ENCODE assay signal across 8 cellular contexts in genomic region chr9:74953235-74953741, GRCh38. TPM values are rescaled to one million over a fixed set of nuclear protein-coding genes. Genes with fewer than 3 reads are reported as not detected.
A peak's percentile ranks its signal among the peaks of the same experiment; 100 is the strongest.
DNase-seq lines count a peak whose midpoint lies in the region; ATAC-seq and TF ChIP-seq lines count a peak whose summit lies in the region.

No MANE protein-coding gene starts in this region.

- no peaks in the 10 kb centered on the region for H3K36me3 ChIP-seq in GM06990 (ENCODE audit: control insufficient read depth, insufficient read depth, low read length)
- H3K36me3 ChIP-seq in iPS-15b (ENCODE audit: control insufficient read depth, insufficient read depth, low read length): no peaks in the 10 kb centered on the region

- ATAC-seq in HG02884 (IDR thresholded peaks at IDR 0.05; ENCODE audit: unreplicated experiment): peak; percentile 1
- ATAC-seq in activated CD8-positive, alpha-beta T cell treated with anti-CD3 and anti-CD28 coated beads, Interleukin-2, amount 10 ng/mL, durations not matched to agents 7 days and 5 days: no peak
- no peak for ATAC-seq in stimulated activated effector memory CD8-positive, alpha-beta T cell treated with anti-CD3 and anti-CD28 coated beads, Interleukin-12 subunit alpha, Interleukin-12 subunit beta, amount 100 ng/mL, for 72 hours

- H3K4me3 ChIP-seq in GM06990 (replicated peaks; ENCODE audit: low read depth, low read length) (peak overlapping the region; percentile 99), iPS-15b (ENCODE audit: low read depth, low read length) (peak overlapping the region; percentile 72)

- no peak for DNase-seq in GM06990 (ENCODE audit: extremely low read depth, insufficient read length)
- no peak for DNase-seq in activated CD8-positive, alpha-beta T cell treated with anti-CD3 and anti-CD28 coated beads, Interleukin-2, amount 10 ng/mL, durations not matched to agents 7 days and 5 days
- no peak for DNase-seq in stimulated activated effector memory CD8-positive, alpha-beta T cell treated with anti-CD3 and anti-CD28 coated beads, Interleukin-12 subunit alpha, Interleukin-12 subunit beta, amount 100 ng/mL, for 72 hours (ENCODE audit: low spot score in 2 of 2)
- no peak for DNase-seq in NCI-H2171 (lab: John Stamatoyannopoulos, UW)
- no peak for DNase-seq in C1 segment of cervical spinal cord (lab: John Stamatoyannopoulos, UW)
- no peak for DNase-seq in NCI-H2196 (lab: John Stamatoyannopoulos, UW; ENCODE audit: unreplicated experiment)

- CTCF ChIA-PET in activated CD8-positive, alpha-beta T cell treated with anti-CD3 and anti-CD28 coated beads, Interleukin-2, amount 10 ng/mL, durations not matched to agents 7 days and 5 days (lab: Charles Lee): interaction anchor here (0.7 to 4.3 kb wide), 18 partner anchors 8 to 199 kb away, joined by 3 to 23 read pairs (median 6); partner anchors contain the start of genes NMRK1 and OSTF1

- peaks cover 37% of the 10 kb centered on the region for H3K4me1 Mint-ChIP-seq in activated CD8-positive, alpha-beta T cell treated with anti-CD3 and anti-CD28 coated beads, Interleukin-2, amount 10 ng/mL, durations not matched to agents 7 days and 5 days (ENCODE audit: low read depth)
- H3K4me1 Mint-ChIP-seq in stimulated activated effector memory CD8-positive, alpha-beta T cell treated with anti-CD3 and anti-CD28 coated beads, Interleukin-12 subunit alpha, Interleukin-12 subunit beta, amount 100 ng/mL, for 72 hours: peaks cover 19% of the 10 kb centered on the region

- H3K9ac ChIP-seq in iPS-15b (ENCODE audit: low read depth, low read length): no peak overlapping the region

- peak overlapping the region; percentile 88 for H3K4me3 Mint-ChIP-seq in activated CD8-positive, alpha-beta T cell treated with anti-CD3 and anti-CD28 coated beads, Interleukin-2, amount 10 ng/mL, durations not matched to agents 7 days and 5 days
- peak overlapping the region; percentile 89 for H3K4me3 Mint-ChIP-seq in stimulated activated effector memory CD8-positive, alpha-beta T cell treated with anti-CD3 and anti-CD28 coated beads, Interleukin-12 subunit alpha, Interleukin-12 subunit beta, amount 100 ng/mL, for 72 hours

- H3K36me3 Mint-ChIP-seq in activated CD8-positive, alpha-beta T cell treated with anti-CD3 and anti-CD28 coated beads, Interleukin-2, amount 10 ng/mL, durations not matched to agents 7 days and 5 days (ENCODE audit: low read depth): peaks cover 21% of the 10 kb centered on the region
- peaks cover 9% of the 10 kb centered on the region for H3K36me3 Mint-ChIP-seq in stimulated activated effector memory CD8-positive, alpha-beta T cell treated with anti-CD3 and anti-CD28 coated beads, Interleukin-12 subunit alpha, Interleukin-12 subunit beta, amount 100 ng/mL, for 72 hours

- no peaks in the 10 kb centered on the region for H3K27me3 Mint-ChIP-seq in activated CD8-positive, alpha-beta T cell treated with anti-CD3 and anti-CD28 coated beads, Interleukin-2, amount 10 ng/mL, durations not matched to agents 7 days and 5 days (ENCODE audit: low read depth)

- no peaks in the 10 kb centered on the region for H3K9me3 Mint-ChIP-seq in activated CD8-positive, alpha-beta T cell treated with anti-CD3 and anti-CD28 coated beads, Interleukin-2, amount 10 ng/mL, durations not matched to agents 7 days and 5 days (ENCODE audit: insufficient read depth)
- H3K9me3 Mint-ChIP-seq in stimulated activated effector memory CD8-positive, alpha-beta T cell treated with anti-CD3 and anti-CD28 coated beads, Interleukin-12 subunit alpha, Interleukin-12 subunit beta, amount 100 ng/mL, for 72 hours: no peaks in the 10 kb centered on the region

- POLR2A ChIA-PET in activated CD8-positive, alpha-beta T cell treated with anti-CD3 and anti-CD28 coated beads, Interleukin-2, amount 10 ng/mL, durations not matched to agents 7 days and 5 days (lab: Charles Lee): interaction anchor here (0.5 to 3.5 kb wide), 5 partner anchors 49 to 138 kb away, joined by 3 to 29 read pairs (median 4); partner anchors contain the start of genes CARNMT1, NMRK1 and OSTF1

- no peaks in the 10 kb centered on the region for H3K4me1 ChIP-seq in iPS-15b (ENCODE audit: control insufficient read depth, insufficient read depth, low read length)

- H3K27me3 ChIP-seq in GM06990 (replicated peaks; ENCODE audit: control insufficient read depth, insufficient read depth, low read length) (no peaks in the 10 kb centered on the region), iPS-15b (ENCODE audit: control insufficient read depth, insufficient read depth, low read length) (no peaks in the 10 kb centered on the region)

- no peaks in the 10 kb centered on the region for H3K9me3 ChIP-seq in iPS-15b (ENCODE audit: control insufficient read depth, insufficient read depth, low read length)

- H3K27ac Mint-ChIP-seq in activated CD8-positive, alpha-beta T cell treated with anti-CD3 and anti-CD28 coated beads, Interleukin-2, amount 10 ng/mL, durations not matched to agents 7 days and 5 days: peak overlapping the region; percentile 92
- H3K27ac Mint-ChIP-seq in stimulated activated effector memory CD8-positive, alpha-beta T cell treated with anti-CD3 and anti-CD28 coated beads, Interleukin-12 subunit alpha, Interleukin-12 subunit beta, amount 100 ng/mL, for 72 hours: peak overlapping the region; percentile 95

- no peak for TF ChIP-seq CTCF in GM06990 (IDR thresholded peaks at IDR 0.05; ENCODE audit: insufficient read depth, low read length, poor library complexity, severe bottlenecking)

RNA-seq across cellular contexts. Expression of gene C9orf40, which starts 0.6 kb away (rescaled TPM):
- 10 to 100 TPM; 22.9 TPM for total RNA-seq in activated CD8-positive, alpha-beta T cell treated with anti-CD3 and anti-CD28 coated beads, Interleukin-2, amount 10 ng/mL, durations not matched to agents 7 days and 5 days
